Comparison of ENCODE assay signal across 19 cellular contexts in genomic region chr9:69579749-69580581, GRCh38.
"Had no signal": no experiment of that assay in that cellular context is flagged by ENCODE, and none has a peak within 500 bp of the region (broad histone marks: within the 10 kb centered on the region; RNA-seq: fewer than 3 reads in every experiment).

No MANE protein-coding gene starts in this region.

- H3K9me3 Mint-ChIP-seq: activated naive CD4-positive, alpha-beta T cell treated with anti-CD3 and anti-CD28 coated beads for 36 hours; activated naive CD8-positive, alpha-beta T cell treated with anti-CD3 and anti-CD28 coated beads, Interleukin-2, amount 50 U/mL, for 24 hours; activated T-helper 2 cell treated with anti-CD3 and anti-CD28 coated beads, Interferon-gamma antibody, Interleukin-2, Interleukin-4, amounts not matched to agents 10 μg/mL and 5 μg/mL and 100 μg/mL, durations not matched to agents 14 hours and 24 hours and 36 hours; stimulated activated naive CD8-positive, alpha-beta T cell treated with anti-CD3 and anti-CD28 coated beads, Interleukin-15, amount 100 ng/mL, for 72 hours had no signal

- H3K4me1 Mint-ChIP-seq: activated CD8-positive, alpha-beta memory T cell treated with anti-CD3 and anti-CD28 coated beads, Interleukin-2, amount 10 ng/mL, durations not matched to agents 7 days and 5 days; activated naive CD8-positive, alpha-beta T cell treated with anti-CD3 and anti-CD28 coated beads, Interleukin-2, amount 50 U/mL, for 24 hours; stimulated activated naive CD8-positive, alpha-beta T cell treated with anti-CD3 and anti-CD28 coated beads, Interleukin-15, amount 100 ng/mL, for 72 hours had no signal

- H3K36me3 ChIP-seq: ascending aorta, breast epithelium, spleen had no signal

- ATAC-seq: activated CD8-positive, alpha-beta memory T cell treated with anti-CD3 and anti-CD28 coated beads, Interleukin-2, amount 10 ng/mL, durations not matched to agents 7 days and 5 days; activated naive CD8-positive, alpha-beta T cell treated with anti-CD3 and anti-CD28 coated beads, Interleukin-2, amount 50 U/mL, for 24 hours; sciatic nerve; stimulated activated naive CD8-positive, alpha-beta T cell treated with anti-CD3 and anti-CD28 coated beads, Interleukin-15, amount 100 ng/mL, for 72 hours had no signal

- H3K9me3 ChIP-seq: ascending aorta, breast epithelium, spleen had no signal

- H3K27me3 ChIP-seq: ascending aorta, breast epithelium, spleen had no signal

- H3K27ac Mint-ChIP-seq: activated CD8-positive, alpha-beta memory T cell treated with anti-CD3 and anti-CD28 coated beads, Interleukin-2, amount 10 ng/mL, durations not matched to agents 7 days and 5 days; activated naive CD4-positive, alpha-beta T cell treated with anti-CD3 and anti-CD28 coated beads for 36 hours; activated naive CD8-positive, alpha-beta T cell treated with anti-CD3 and anti-CD28 coated beads, Interleukin-2, amount 50 U/mL, for 24 hours; activated T-helper 2 cell treated with anti-CD3 and anti-CD28 coated beads, Interferon-gamma antibody, Interleukin-2, Interleukin-4, amounts not matched to agents 10 μg/mL and 5 μg/mL and 100 μg/mL, durations not matched to agents 14 hours and 24 hours and 36 hours; nephron progenitor cell; type B pancreatic cell had no signal

- H3K4me3 Mint-ChIP-seq: activated CD8-positive, alpha-beta memory T cell treated with anti-CD3 and anti-CD28 coated beads, Interleukin-2, amount 10 ng/mL, durations not matched to agents 7 days and 5 days; activated naive CD4-positive, alpha-beta T cell treated with anti-CD3 and anti-CD28 coated beads for 36 hours; activated naive CD8-positive, alpha-beta T cell treated with anti-CD3 and anti-CD28 coated beads, Interleukin-2, amount 50 U/mL, for 24 hours; nephron progenitor cell; stimulated activated naive CD8-positive, alpha-beta T cell treated with anti-CD3 and anti-CD28 coated beads, Interleukin-15, amount 100 ng/mL, for 72 hours; type B pancreatic cell had no signal

- H3K36me3 Mint-ChIP-seq: activated CD8-positive, alpha-beta memory T cell treated with anti-CD3 and anti-CD28 coated beads, Interleukin-2, amount 10 ng/mL, durations not matched to agents 7 days and 5 days; type B pancreatic cell had no signal

- DNase-seq: activated CD4-positive, alpha-beta T cell treated with anti-CD3 and anti-CD28 coated beads, Interleukin-2, amount 50 U/mL, for 48 hours; activated CD8-positive, alpha-beta memory T cell treated with anti-CD3 and anti-CD28 coated beads, Interleukin-2, amount 10 ng/mL, durations not matched to agents 7 days and 5 days; activated naive CD4-positive, alpha-beta T cell treated with anti-CD3 and anti-CD28 coated beads for 36 hours; activated naive CD8-positive, alpha-beta T cell treated with anti-CD3 and anti-CD28 coated beads, Interleukin-2, amount 50 U/mL, for 24 hours; activated T-cell treated with anti-CD3 and anti-CD28 coated beads, Interleukin-2, amount 50 U/mL, for 1 hour; dermis blood vessel endothelial cell; mammary epithelial cell; nephron progenitor cell; occipital lobe; spleen; stimulated activated naive CD8-positive, alpha-beta T cell treated with anti-CD3 and anti-CD28 coated beads, Interleukin-15, amount 100 ng/mL, for 72 hours; T-helper 1 cell; T1000 had no signal

- H3K27ac ChIP-seq: ascending aorta, breast epithelium, spleen, VCaP had no signal

- H3K4me3 ChIP-seq: ascending aorta, breast epithelium, spleen had no signal

- H3K4me1 ChIP-seq: ascending aorta, breast epithelium had no signal
